ENCODE assay signal across 24 cellular contexts in the genomic region with DNA sequence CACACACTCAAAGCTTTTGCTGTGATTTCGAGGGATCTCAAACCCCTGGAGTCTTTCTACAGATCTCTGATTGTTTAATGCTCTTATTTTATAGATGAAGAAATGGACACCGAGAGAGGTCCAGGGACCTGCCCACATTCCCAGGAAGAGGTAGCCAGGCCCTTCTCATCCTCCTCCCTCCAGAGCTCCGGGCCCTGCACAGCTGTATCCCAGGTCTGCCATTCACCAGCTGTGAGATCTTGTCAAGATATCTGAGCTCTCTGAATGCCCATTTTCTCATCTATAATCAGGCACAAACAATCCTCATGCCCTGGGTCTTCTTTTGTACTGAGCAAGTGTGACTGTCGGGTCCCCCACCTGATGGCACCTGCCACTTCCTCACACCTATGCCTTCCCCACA.
DNase-seq lines count a peak whose midpoint lies in the region; ATAC-seq lines count a peak whose summit lies in the region.
"Had no signal": no experiment of that assay in that cellular context is flagged by ENCODE, and none has a peak within 500 bp of the region (broad histone marks: within the 10 kb centered on the region; RNA-seq: fewer than 3 reads in every experiment).

No MANE protein-coding gene starts in this region.

- ATAC-seq in stimulated activated naive CD8-positive, alpha-beta T cell treated with anti-CD3 and anti-CD28 coated beads, Interleukin-15, Interleukin-2, amounts not matched to agents 100 U/mL and 50 U/mL, for 24 hours: peak; percentile 28
- no peak for ATAC-seq in stimulated activated naive CD8-positive, alpha-beta T cell treated with anti-CD3 and anti-CD28 coated beads, Interleukin-15, amount 100 ng/mL, for 72 hours
- ATAC-seq in GM21717 (IDR thresholded peaks at IDR 0.05; ENCODE audit: unreplicated experiment): no peak
- ATAC-seq: GM12878 had no signal

- H2AK5ac ChIP-seq in neuronal stem cell (ENCODE audit: low read depth, low read length): no peak overlapping the region

- H3K9me3 Mint-ChIP-seq in stimulated activated naive CD8-positive, alpha-beta T cell treated with anti-CD3 and anti-CD28 coated beads, Interleukin-15, amount 100 ng/mL, for 72 hours: peaks cover 6 to 18% of the 10 kb centered on the region in 2 donors
- peaks cover 2% of the 10 kb centered on the region for H3K9me3 Mint-ChIP-seq in activated naive CD4-positive, alpha-beta T cell treated with anti-CD3 and anti-CD28 coated beads, Interleukin-2, amount 10 ng/mL, durations not matched to agents 7 days and 5 days

- no peak overlapping the region for H3K4me3 Mint-ChIP-seq in stimulated activated naive CD8-positive, alpha-beta T cell treated with anti-CD3 and anti-CD28 coated beads, Interleukin-15, amount 100 ng/mL, for 72 hours
- no peak overlapping the region for H3K4me3 Mint-ChIP-seq in activated naive CD4-positive, alpha-beta T cell treated with anti-CD3 and anti-CD28 coated beads, Interleukin-2, amount 10 ng/mL, durations not matched to agents 7 days and 5 days
- H3K4me3 Mint-ChIP-seq: CD14-positive monocyte; CD4-positive, alpha-beta memory T cell; CD4-positive, CD25-positive, alpha-beta regulatory T cell; CD8-positive, alpha-beta memory T cell had no signal

- no peak overlapping the region for H3K4ac ChIP-seq in neuronal stem cell (ENCODE audit: low read length)

- no peak overlapping the region for H3K14ac ChIP-seq in neuronal stem cell (ENCODE audit: low read length)

- peaks cover 4% of the 10 kb centered on the region; the same call in 1 of the 2 replicates for H3K9me3 ChIP-seq in SJCRH30 (replicated peaks)
- H3K9me3 ChIP-seq in neuronal stem cell (replicated peaks in 1 of 2; ENCODE audit: control insufficient read depth in 2 of 2, insufficient read depth in 1 of 2, low read depth in 1 of 2, low read length in 2 of 2): no peaks in the 10 kb centered on the region
- H3K9me3 ChIP-seq: BE2C had no signal

- H2BK12ac ChIP-seq in neuronal stem cell (ENCODE audit: low read length): no peak overlapping the region

- no peak overlapping the region for H2BK5ac ChIP-seq in neuronal stem cell (ENCODE audit: low read length)

- peaks cover 47% of the 10 kb centered on the region for H3K27me3 Mint-ChIP-seq in stimulated activated naive CD8-positive, alpha-beta T cell treated with anti-CD3 and anti-CD28 coated beads, Interleukin-15, amount 100 ng/mL, for 72 hours
- H3K27me3 Mint-ChIP-seq in activated naive CD4-positive, alpha-beta T cell treated with anti-CD3 and anti-CD28 coated beads, Interleukin-2, amount 10 ng/mL, durations not matched to agents 7 days and 5 days: peaks cover 38% of the 10 kb centered on the region

- H2BK15ac ChIP-seq in neuronal stem cell (ENCODE audit: low read length): no peak overlapping the region

- H3K4me3 ChIP-seq in SJCRH30 (no peak overlapping the region), neuronal stem cell (ENCODE audit: low read length in 2 of 2) (no peak overlapping the region)
- H3K4me3 ChIP-seq: BLaER1, GM12878 had no signal

- no peaks in the 10 kb centered on the region for H3K36me3 Mint-ChIP-seq in activated naive CD4-positive, alpha-beta T cell treated with anti-CD3 and anti-CD28 coated beads, Interleukin-2, amount 10 ng/mL, durations not matched to agents 7 days and 5 days
- H3K36me3 Mint-ChIP-seq: CD14-positive monocyte; CD4-positive, alpha-beta memory T cell; CD4-positive, CD25-positive, alpha-beta regulatory T cell had no signal

- H3K23ac ChIP-seq in neuronal stem cell (ENCODE audit: low read depth, low read length, poor library complexity): peak overlapping the region; percentile 5

- no CpG with 5 or more reads among the region's 4 CpGs for WGBS in neuronal stem cell (ENCODE audit: extremely low coverage in 2 of 2, insufficient read length in 2 of 2, insufficient replicate concordance in 1 of 2), 2 donors

- no peaks in the 10 kb centered on the region for H3K79me1 ChIP-seq in neuronal stem cell (ENCODE audit: low read depth, low read length)

- H2BK120ac ChIP-seq in neuronal stem cell (ENCODE audit: low read depth, low read length): no peak overlapping the region

- no peak overlapping the region for H3K4me2 ChIP-seq in neuronal stem cell (ENCODE audit: insufficient read depth, low read length, poor library complexity, severe bottlenecking)

- H3K27ac Mint-ChIP-seq in stimulated activated naive CD8-positive, alpha-beta T cell treated with anti-CD3 and anti-CD28 coated beads, Interleukin-15, amount 100 ng/mL, for 72 hours: no peak overlapping the region
- H3K27ac Mint-ChIP-seq in activated naive CD4-positive, alpha-beta T cell treated with anti-CD3 and anti-CD28 coated beads, Interleukin-2, amount 10 ng/mL, durations not matched to agents 7 days and 5 days: no peak overlapping the region
- H3K27ac Mint-ChIP-seq: CD4-positive, alpha-beta memory T cell; CD4-positive, CD25-positive, alpha-beta regulatory T cell had no signal

- H3K4me1 Mint-ChIP-seq in stimulated activated naive CD8-positive, alpha-beta T cell treated with anti-CD3 and anti-CD28 coated beads, Interleukin-15, amount 100 ng/mL, for 72 hours: no peaks in the 10 kb centered on the region
- no peaks in the 10 kb centered on the region for H3K4me1 Mint-ChIP-seq in activated naive CD4-positive, alpha-beta T cell treated with anti-CD3 and anti-CD28 coated beads, Interleukin-2, amount 10 ng/mL, durations not matched to agents 7 days and 5 days
- H3K4me1 Mint-ChIP-seq: CD4-positive, alpha-beta memory T cell; CD4-positive, CD25-positive, alpha-beta regulatory T cell; CD8-positive, alpha-beta memory T cell had no signal

- no peaks in the 10 kb centered on the region for H3K36me3 ChIP-seq in SJCRH30
- H3K36me3 ChIP-seq in neuronal stem cell (replicated peaks in 1 of 2; ENCODE audit: control insufficient read depth in 2 of 2, insufficient read depth in 2 of 2, low read length in 2 of 2): no peaks in the 10 kb centered on the region
- H3K36me3 ChIP-seq: BE2C, BLaER1 had no signal

- no peak overlapping the region for H2AFZ ChIP-seq in neuronal stem cell (ENCODE audit: low read length)

- DNase-seq in stimulated activated naive CD8-positive, alpha-beta T cell treated with anti-CD3 and anti-CD28 coated beads, Interleukin-15, Interleukin-2, amounts not matched to agents 100 U/mL and 50 U/mL, for 24 hours: no peak
- DNase-seq in stimulated activated naive CD8-positive, alpha-beta T cell treated with anti-CD3 and anti-CD28 coated beads, Interleukin-15, amount 100 ng/mL, for 72 hours: no peak
- DNase-seq in SJCRH30 (peak; percentile 63 to 81), neuronal stem cell (ENCODE audit: low spot score) (no peak)
- no peak for DNase-seq in activated naive CD4-positive, alpha-beta T cell treated with anti-CD3 and anti-CD28 coated beads, Interleukin-2, amount 10 ng/mL, durations not matched to agents 7 days and 5 days
- DNase-seq: 8988T; ACHN; BE2C; C1 segment of cervical spinal cord; CD4-positive, alpha-beta memory T cell; CD4-positive, CD25-positive, alpha-beta regulatory T cell; CD8-positive, alpha-beta memory T cell; COR-L47; DMS 273 treated with DMSO at 0.1 percent for 48 hours; DMS153; DMS53; DMS79; DND-41; EL; GDM1 had no signal

- no peak overlapping the region for H4K91ac ChIP-seq in neuronal stem cell (ENCODE audit: low read depth, low read length, poor library complexity)

- H3K9ac ChIP-seq in neuronal stem cell (ENCODE audit: low read depth, low read length, poor library complexity): no peak overlapping the region
- H3K9ac ChIP-seq: BLaER1 had no signal

- 0 out of 2 replicates have a peak overlapping the region, but pooled peaks have one; percentile 1 for H3K27ac ChIP-seq in SJCRH30
- H3K27ac ChIP-seq in neuronal stem cell (replicated peaks; ENCODE audit: low read length): no peak overlapping the region
- H3K27ac ChIP-seq: BLaER1 had no signal

- CTCF ChIA-PET in activated naive CD4-positive, alpha-beta T cell treated with anti-CD3 and anti-CD28 coated beads, Interleukin-2, amount 10 ng/mL, durations not matched to agents 7 days and 5 days (lab: Charles Lee): no interaction called here

- H3K27me3 ChIP-seq in SJCRH30 (no peaks in the 10 kb centered on the region), neuronal stem cell (ENCODE audit: control insufficient read depth in 3 of 3, insufficient read depth in 3 of 3, low read depth in 1 of 3, low read length in 3 of 3) (peaks cover 0 to 6% (median 0%) of the 10 kb centered on the region in 3 experiments)
- H3K27me3 ChIP-seq: BE2C, BLaER1 had no signal

- H3K4me1 ChIP-seq in SJCRH30 (peaks cover 50% of the 10 kb centered on the region), neuronal stem cell (ENCODE audit: control insufficient read depth in 2 of 2, insufficient read depth in 1 of 2, low read depth in 1 of 2, low read length in 2 of 2) (peaks cover 0 to 6% of the 10 kb centered on the region in 2 donors)
- H3K4me1 ChIP-seq: BE2C had no signal

- no peak overlapping the region for H4K8ac ChIP-seq in neuronal stem cell (ENCODE audit: low read depth, low read length)

- no peak overlapping the region for H3K18ac ChIP-seq in neuronal stem cell (ENCODE audit: low read length)

Comparison
In these comparisons a context has a peak if more than half of its experiments do, and no peak if none do; other contexts are left out.
1. DNase-seq: peak in SJCRH30 (2 of 2); none in stimulated activated naive CD8-positive, alpha-beta T cell treated with anti-CD3 and anti-CD28 coated beads, Interleukin-15, Interleukin-2, amounts not matched to agents 100 U/mL and 50 U/mL, for 24 hours (single experiment), stimulated activated naive CD8-positive, alpha-beta T cell treated with anti-CD3 and anti-CD28 coated beads, Interleukin-15, amount 100 ng/mL, for 72 hours (0 of 2), neuronal stem cell (single experiment) and activated naive CD4-positive, alpha-beta T cell treated with anti-CD3 and anti-CD28 coated beads, Interleukin-2, amount 10 ng/mL, durations not matched to agents 7 days and 5 days (single experiment).